In the genomic region with DNA sequence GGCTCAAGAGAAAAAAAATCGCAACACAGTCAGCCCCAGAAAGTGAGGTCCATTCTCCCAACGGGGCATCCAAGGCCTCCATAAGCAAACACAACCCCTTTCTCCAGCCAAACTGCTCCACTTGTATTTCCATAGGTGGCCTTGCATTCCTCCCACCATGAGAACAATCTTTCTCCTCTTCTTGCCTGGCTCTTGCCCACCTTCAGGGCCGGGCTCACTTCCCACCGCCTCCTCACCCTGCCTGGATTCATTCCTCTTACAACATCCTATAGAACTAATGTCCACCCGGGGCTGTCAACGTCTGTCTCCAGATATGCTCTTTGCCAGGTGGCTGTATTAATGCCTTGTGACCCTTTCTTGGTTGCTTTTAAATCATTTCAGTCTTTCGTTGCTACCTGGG, we compare ENCODE assay signal across 15 cellular contexts.
DNase-seq lines count a peak whose midpoint lies in the region; ATAC-seq and TF ChIP-seq lines count a peak whose summit lies in the region.
"Had no signal": no experiment of that assay in that cellular context is flagged by ENCODE, and none has a peak within 500 bp of the region (broad histone marks: within the 10 kb centered on the region; RNA-seq: fewer than 3 reads in every experiment).

No MANE protein-coding gene starts in this region.

- H3K36me3 Mint-ChIP-seq in activated T-cell treated with anti-CD3 and anti-CD28 coated beads, Interleukin-2, amount 50 U/mL, for 24 hours (ENCODE audit: low read depth): no peaks in the 10 kb centered on the region
- no peaks in the 10 kb centered on the region for H3K36me3 Mint-ChIP-seq in activated T-cell treated with anti-CD3 and anti-CD28 coated beads, Interleukin-2, amount 50 U/mL, for 72 hours (ENCODE audit: insufficient read depth in 2 of 2)
- H3K36me3 Mint-ChIP-seq in dendritic cell treated with granulocyte-macrophage colony-stimulating factor and Interleukin-4, amounts not matched to agents 40 ng/mL and 50 ng/mL, for 4 days (ENCODE audit: low read depth): peaks cover 16% of the 10 kb centered on the region
- peaks cover 10% of the 10 kb centered on the region for H3K36me3 Mint-ChIP-seq in natural killer cell treated with Interleukin-12 subunit alpha and Interleukin-12 subunit beta and Interleukin-15 and Interleukin-18, amount 100 ng/mL, for 72 hours
- H3K36me3 Mint-ChIP-seq: activated naive CD8-positive, alpha-beta T cell had no signal

- H3K4me1 ChIP-seq in upper lobe of right lung: peaks cover 16% of the 10 kb centered on the region
- H3K4me1 ChIP-seq: foreskin keratinocyte had no signal

- H3K4me3 ChIP-seq in upper lobe of right lung: no peak overlapping the region

- H3K27me3 ChIP-seq in upper lobe of right lung: no peaks in the 10 kb centered on the region
- H3K27me3 ChIP-seq: foreskin keratinocyte had no signal

- no peak overlapping the region for H3K4me3 Mint-ChIP-seq in activated T-cell treated with anti-CD3 and anti-CD28 coated beads, Interleukin-2, amount 50 U/mL, for 24 hours
- H3K4me3 Mint-ChIP-seq in activated T-cell treated with anti-CD3 and anti-CD28 coated beads, Interleukin-2, amount 50 U/mL, for 72 hours: no peak overlapping the region
- H3K4me3 Mint-ChIP-seq in dendritic cell treated with granulocyte-macrophage colony-stimulating factor and Interleukin-4, amounts not matched to agents 40 ng/mL and 50 ng/mL, for 4 days: no peak overlapping the region
- no peak overlapping the region for H3K4me3 Mint-ChIP-seq in natural killer cell treated with Interleukin-12 subunit alpha and Interleukin-12 subunit beta and Interleukin-15 and Interleukin-18, amount 100 ng/mL, for 72 hours
- H3K4me3 Mint-ChIP-seq: activated naive CD8-positive, alpha-beta T cell had no signal

- TF ChIP-seq CTCF in upper lobe of right lung (IDR thresholded peaks at IDR 0.05): no peak

- no peaks in the 10 kb centered on the region for H3K36me3 ChIP-seq in upper lobe of right lung

- H3K27ac ChIP-seq in upper lobe of right lung: no peak overlapping the region
- H3K27ac ChIP-seq: foreskin keratinocyte had no signal

- no peaks in the 10 kb centered on the region for H3K9me3 Mint-ChIP-seq in activated T-cell treated with anti-CD3 and anti-CD28 coated beads, Interleukin-2, amount 50 U/mL, for 24 hours
- no peaks in the 10 kb centered on the region for H3K9me3 Mint-ChIP-seq in activated T-cell treated with anti-CD3 and anti-CD28 coated beads, Interleukin-2, amount 50 U/mL, for 72 hours
- H3K9me3 Mint-ChIP-seq in dendritic cell treated with granulocyte-macrophage colony-stimulating factor and Interleukin-4, amounts not matched to agents 40 ng/mL and 50 ng/mL, for 4 days: no peaks in the 10 kb centered on the region
- H3K9me3 Mint-ChIP-seq in natural killer cell treated with Interleukin-12 subunit alpha and Interleukin-12 subunit beta and Interleukin-15 and Interleukin-18, amount 100 ng/mL, for 72 hours: peaks cover 4% of the 10 kb centered on the region

- no peaks in the 10 kb centered on the region for H3K27me3 Mint-ChIP-seq in activated T-cell treated with anti-CD3 and anti-CD28 coated beads, Interleukin-2, amount 50 U/mL, for 24 hours
- no peaks in the 10 kb centered on the region for H3K27me3 Mint-ChIP-seq in activated T-cell treated with anti-CD3 and anti-CD28 coated beads, Interleukin-2, amount 50 U/mL, for 72 hours (ENCODE audit: low read depth)
- H3K27me3 Mint-ChIP-seq in dendritic cell treated with granulocyte-macrophage colony-stimulating factor and Interleukin-4, amounts not matched to agents 40 ng/mL and 50 ng/mL, for 4 days: peaks cover 16% of the 10 kb centered on the region
- H3K27me3 Mint-ChIP-seq in natural killer cell treated with Interleukin-12 subunit alpha and Interleukin-12 subunit beta and Interleukin-15 and Interleukin-18, amount 100 ng/mL, for 72 hours: no peaks in the 10 kb centered on the region
- H3K27me3 Mint-ChIP-seq: activated naive CD8-positive, alpha-beta T cell had no signal

- H3K9me3 ChIP-seq in upper lobe of right lung: no peaks in the 10 kb centered on the region

- H3K27ac Mint-ChIP-seq in activated T-cell treated with anti-CD3 and anti-CD28 coated beads, Interleukin-2, amount 50 U/mL, for 24 hours: no peak overlapping the region
- H3K27ac Mint-ChIP-seq in activated T-cell treated with anti-CD3 and anti-CD28 coated beads, Interleukin-2, amount 50 U/mL, for 72 hours: no peak overlapping the region
- peak overlapping the region; percentile 62 for H3K27ac Mint-ChIP-seq in dendritic cell treated with granulocyte-macrophage colony-stimulating factor and Interleukin-4, amounts not matched to agents 40 ng/mL and 50 ng/mL, for 4 days
- peak overlapping the region; percentile 34 to 55 for H3K27ac Mint-ChIP-seq in natural killer cell treated with Interleukin-12 subunit alpha and Interleukin-12 subunit beta and Interleukin-15 and Interleukin-18, amount 100 ng/mL, for 72 hours
- H3K27ac Mint-ChIP-seq: activated naive CD8-positive, alpha-beta T cell had no signal

- no peak for ATAC-seq in activated T-cell treated with anti-CD3 and anti-CD28 coated beads, Interleukin-2, amount 50 U/mL, for 72 hours (replicated peaks in 1 of 2)
- no peak for ATAC-seq in natural killer cell treated with Interleukin-12 subunit alpha and Interleukin-12 subunit beta and Interleukin-15 and Interleukin-18, amount 100 ng/mL, for 72 hours
- ATAC-seq in upper lobe of right lung: no peak
- ATAC-seq in GM19035 (IDR thresholded peaks at IDR 0.05; ENCODE audit: unreplicated experiment): no peak
- no peak for ATAC-seq in GM21786 (IDR thresholded peaks at IDR 0.05; ENCODE audit: unreplicated experiment)
- ATAC-seq: foreskin keratinocyte had no signal

- peaks cover 17% of the 10 kb centered on the region for H3K4me1 Mint-ChIP-seq in activated T-cell treated with anti-CD3 and anti-CD28 coated beads, Interleukin-2, amount 50 U/mL, for 24 hours (ENCODE audit: low read depth)
- peaks cover 14% of the 10 kb centered on the region for H3K4me1 Mint-ChIP-seq in activated T-cell treated with anti-CD3 and anti-CD28 coated beads, Interleukin-2, amount 50 U/mL, for 72 hours (ENCODE audit: low read depth)
- peaks cover 50% of the 10 kb centered on the region for H3K4me1 Mint-ChIP-seq in dendritic cell treated with granulocyte-macrophage colony-stimulating factor and Interleukin-4, amounts not matched to agents 40 ng/mL and 50 ng/mL, for 4 days (ENCODE audit: low read depth)
- H3K4me1 Mint-ChIP-seq in natural killer cell treated with Interleukin-12 subunit alpha and Interleukin-12 subunit beta and Interleukin-15 and Interleukin-18, amount 100 ng/mL, for 72 hours (ENCODE audit: low read depth in 2 of 2): peaks cover 65 to 68% of the 10 kb centered on the region in 2 donors

- intact Hi-C loops in dendritic cell treated with granulocyte-macrophage colony-stimulating factor and Interleukin-4, amounts not matched to agents 40 ng/mL and 50 ng/mL, for 4 days (cut with micrococcal nuclease): no loop called here
- intact Hi-C loops in upper lobe of right lung (cut with DNase I): no loop called here

- peak; percentile 24 for DNase-seq in activated T-cell treated with anti-CD3 and anti-CD28 coated beads, Interleukin-2, amount 50 U/mL, for 24 hours
- DNase-seq in activated T-cell treated with anti-CD3 and anti-CD28 coated beads, Interleukin-2, amount 50 U/mL, for 72 hours: no peak
- DNase-seq in natural killer cell treated with Interleukin-12 subunit alpha and Interleukin-12 subunit beta and Interleukin-15 and Interleukin-18, amount 100 ng/mL, for 72 hours (ENCODE audit: low spot score): no peak
- peak; percentile 22 for DNase-seq in upper lobe of right lung
- no peak for DNase-seq in NCI-H2227 treated with DMSO at 0.1 percent for 48 hours (lab: John Stamatoyannopoulos, UW)
- DNase-seq: ACHN, foreskin keratinocyte, NCI-H1436, NCI-H524 treated with DMSO at 0.1 percent for 48 hours, RPMI8226, T-helper 2 cell had no signal

Comparison
In these comparisons a context has a peak if more than half of its experiments do, and no peak if none do; other contexts are left out.
1. DNase-seq: peak in activated T-cell treated with anti-CD3 and anti-CD28 coated beads, Interleukin-2, amount 50 U/mL, for 24 hours (single experiment) and upper lobe of right lung (single experiment); none in activated T-cell treated with anti-CD3 and anti-CD28 coated beads, Interleukin-2, amount 50 U/mL, for 72 hours (0 of 2), natural killer cell treated with Interleukin-12 subunit alpha and Interleukin-12 subunit beta and Interleukin-15 and Interleukin-18, amount 100 ng/mL, for 72 hours (single experiment) and NCI-H2227 treated with DMSO at 0.1 percent for 48 hours (single experiment).
2. H3K27ac Mint-ChIP-seq: peak in dendritic cell treated with granulocyte-macrophage colony-stimulating factor and Interleukin-4, amounts not matched to agents 40 ng/mL and 50 ng/mL, for 4 days (single experiment) and natural killer cell treated with Interleukin-12 subunit alpha and Interleukin-12 subunit beta and Interleukin-15 and Interleukin-18, amount 100 ng/mL, for 72 hours (2 of 2); none in activated T-cell treated with anti-CD3 and anti-CD28 coated beads, Interleukin-2, amount 50 U/mL, for 24 hours (single experiment) and activated T-cell treated with anti-CD3 and anti-CD28 coated beads, Interleukin-2, amount 50 U/mL, for 72 hours (single experiment).